Comparison of ENCODE assay signal across 1 cellular context in the genomic region with DNA sequence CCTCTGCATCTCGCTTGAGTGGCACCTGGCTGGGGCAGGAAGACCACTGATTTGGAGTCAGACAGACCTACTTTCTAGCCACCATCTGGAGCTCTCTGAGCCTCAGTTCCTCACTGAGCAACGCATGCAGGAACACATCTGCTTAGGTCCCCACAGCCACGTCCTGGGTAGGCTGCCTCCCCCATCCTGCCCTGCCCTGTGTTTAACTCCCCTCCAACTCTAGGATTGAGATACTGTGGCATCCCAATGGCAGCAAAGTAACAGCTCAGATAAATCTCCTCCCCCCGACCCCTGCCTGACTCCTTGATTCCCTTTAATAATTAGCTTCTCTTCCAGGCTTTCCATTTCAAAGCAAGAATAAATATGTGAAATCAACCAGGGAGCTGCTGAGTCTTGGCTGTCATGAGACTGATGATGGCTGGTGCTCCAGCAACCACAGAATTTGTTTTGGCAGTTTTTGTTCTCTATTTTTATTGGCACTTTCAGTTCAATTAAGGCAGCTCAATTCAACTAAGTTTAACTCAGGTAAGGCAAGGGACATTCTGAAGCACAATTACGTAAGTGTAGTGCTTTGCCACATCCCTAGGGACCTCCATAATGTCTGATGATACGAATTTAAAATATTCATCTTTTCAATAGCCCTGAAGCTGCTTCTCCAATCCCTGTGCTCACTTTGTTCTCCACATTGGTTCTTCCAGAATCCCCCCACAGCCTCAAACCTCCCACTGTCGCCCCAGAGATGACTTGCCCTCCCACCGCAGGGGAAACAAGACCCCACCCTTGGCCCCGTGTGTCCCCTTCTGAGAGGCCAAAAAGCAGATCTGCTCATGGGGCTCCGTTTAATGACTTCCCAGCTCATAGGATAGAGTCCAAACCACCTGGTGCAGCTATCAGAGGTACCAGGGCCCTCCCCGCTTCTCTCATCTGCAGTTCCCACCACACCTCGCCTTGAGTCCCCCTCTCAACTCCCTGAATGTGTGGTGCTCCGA.
TF ChIP-seq lines count a peak whose summit lies in the region.

No MANE protein-coding gene starts in this region.

TF ChIP-seq in GM12878, 131 proteins besides CTCF, POLR2A, EP300 and RAD21 (continued from another document and continues in another):
- TF ChIP-seq, protein P1, sequence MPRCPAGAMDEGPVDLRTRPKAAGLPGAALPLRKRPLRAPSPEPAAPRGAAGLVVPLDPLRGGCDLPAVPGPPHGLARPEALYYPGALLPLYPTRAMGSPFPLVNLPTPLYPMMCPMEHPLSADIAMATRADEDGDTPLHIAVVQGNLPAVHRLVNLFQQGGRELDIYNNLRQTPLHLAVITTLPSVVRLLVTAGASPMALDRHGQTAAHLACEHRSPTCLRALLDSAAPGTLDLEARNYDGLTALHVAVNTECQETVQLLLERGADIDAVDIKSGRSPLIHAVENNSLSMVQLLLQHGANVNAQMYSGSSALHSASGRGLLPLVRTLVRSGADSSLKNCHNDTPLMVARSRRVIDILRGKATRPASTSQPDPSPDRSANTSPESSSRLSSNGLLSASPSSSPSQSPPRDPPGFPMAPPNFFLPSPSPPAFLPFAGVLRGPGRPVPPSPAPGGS (IDR thresholded peaks at IDR 0.05; ENCODE audit: borderline replicate concordance, insufficient read depth, low read depth, low read length, poor library complexity, severe bottlenecking): no peak
- TF ChIP-seq, protein P2, sequence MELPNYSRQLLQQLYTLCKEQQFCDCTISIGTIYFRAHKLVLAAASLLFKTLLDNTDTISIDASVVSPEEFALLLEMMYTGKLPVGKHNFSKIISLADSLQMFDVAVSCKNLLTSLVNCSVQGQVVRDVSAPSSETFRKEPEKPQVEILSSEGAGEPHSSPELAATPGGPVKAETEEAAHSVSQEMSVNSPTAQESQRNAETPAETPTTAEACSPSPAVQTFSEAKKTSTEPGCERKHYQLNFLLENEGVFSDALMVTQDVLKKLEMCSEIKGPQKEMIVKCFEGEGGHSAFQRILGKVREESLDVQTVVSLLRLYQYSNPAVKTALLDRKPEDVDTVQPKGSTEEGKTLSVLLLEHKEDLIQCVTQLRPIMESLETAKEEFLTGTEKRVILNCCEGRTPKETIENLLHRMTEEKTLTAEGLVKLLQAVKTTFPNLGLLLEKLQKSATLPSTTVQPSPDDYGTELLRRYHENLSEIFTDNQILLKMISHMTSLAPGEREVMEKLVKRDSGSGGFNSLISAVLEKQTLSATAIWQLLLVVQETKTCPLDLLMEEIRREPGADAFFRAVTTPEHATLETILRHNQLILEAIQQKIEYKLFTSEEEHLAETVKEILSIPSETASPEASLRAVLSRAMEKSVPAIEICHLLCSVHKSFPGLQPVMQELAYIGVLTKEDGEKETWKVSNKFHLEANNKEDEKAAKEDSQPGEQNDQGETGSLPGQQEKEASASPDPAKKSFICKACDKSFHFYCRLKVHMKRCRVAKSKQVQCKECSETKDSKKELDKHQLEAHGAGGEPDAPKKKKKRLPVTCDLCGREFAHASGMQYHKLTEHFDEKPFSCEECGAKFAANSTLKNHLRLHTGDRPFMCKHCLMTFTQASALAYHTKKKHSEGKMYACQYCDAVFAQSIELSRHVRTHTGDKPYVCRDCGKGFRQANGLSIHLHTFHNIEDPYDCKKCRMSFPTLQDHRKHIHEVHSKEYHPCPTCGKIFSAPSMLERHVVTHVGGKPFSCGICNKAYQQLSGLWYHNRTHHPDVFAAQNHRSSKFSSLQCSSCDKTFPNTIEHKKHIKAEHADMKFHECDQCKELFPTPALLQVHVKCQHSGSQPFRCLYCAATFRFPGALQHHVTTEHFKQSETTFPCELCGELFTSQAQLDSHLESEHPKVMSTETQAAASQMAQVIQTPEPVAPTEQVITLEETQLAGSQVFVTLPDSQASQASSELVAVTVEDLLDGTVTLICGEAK (IDR thresholded peaks at IDR 0.05; ENCODE audit: borderline replicate concordance): 0 out of 2 replicates have a peak, but pooled peaks have one; percentile 31
- TF ChIP-seq TARDBP (IDR thresholded peaks at IDR 0.05; ENCODE audit: borderline replicate concordance) (no peak), FOXM1 (IDR thresholded peaks at IDR 0.05; ENCODE audit: low read depth, low read length) (peak; percentile 81; the same call in 1 of the 2 replicates), SIX5 (IDR thresholded peaks at IDR 0.05; ENCODE audit: low read depth, low read length, severe bottlenecking) (no peak), RFX5 (IDR thresholded peaks at IDR 0.05; ENCODE audit: low read depth, low read length) (no peak), IRF3 (IDR thresholded peaks at IDR 0.05) (no peak), IKZF2 (IDR thresholded peaks at IDR 0.05) (peak; percentile 87 to 92), HDGF (IDR thresholded peaks at IDR 0.05) (peak; percentile 75), ZNF687 (IDR thresholded peaks at IDR 0.05) (no peak; the same call in none of the 2 replicates), TBL1XR1 (IDR thresholded peaks at IDR 0.05; ENCODE audit: low read depth, low read length) (peak; percentile 69; the same call in 1 of the 2 replicates), RELB (IDR thresholded peaks at IDR 0.05; ENCODE audit: low read depth) (peak; percentile 93), TCF12 (IDR thresholded peaks at IDR 0.05; ENCODE audit: low read depth, low read length) (peak; percentile 81), SIN3A (IDR thresholded peaks at IDR 0.05; ENCODE audit: low read depth, low read length) (no peak), LARP7 (IDR thresholded peaks at IDR 0.05) (peak; percentile 46), STAT3 (IDR thresholded peaks at IDR 0.05; ENCODE audit: low read depth, low read length) (no peak; the same call in 1 of the 2 replicates), HCFC1 (IDR thresholded peaks at IDR 0.05; ENCODE audit: low read length) (no peak), SUZ12 (IDR thresholded peaks at IDR 0.05; ENCODE audit: unreplicated experiment) (no peak), TCF3 (IDR thresholded peaks at IDR 0.05; ENCODE audit: borderline replicate concordance, insufficient read depth, low read depth, low read length) (0 out of 2 replicates have a peak, but pooled peaks have one; percentile 57), WRNIP1 (IDR thresholded peaks at IDR 0.05; ENCODE audit: borderline replicate concordance, low read depth, low read length) (no peak), NFXL1 (IDR thresholded peaks at IDR 0.05; ENCODE audit: borderline replicate concordance) (no peak), NR2C2 (IDR thresholded peaks at IDR 0.05; ENCODE audit: borderline replicate concordance, control insufficient read depth, insufficient read length, low read depth) (no peak)
- TF ChIP-seq, protein P3, sequence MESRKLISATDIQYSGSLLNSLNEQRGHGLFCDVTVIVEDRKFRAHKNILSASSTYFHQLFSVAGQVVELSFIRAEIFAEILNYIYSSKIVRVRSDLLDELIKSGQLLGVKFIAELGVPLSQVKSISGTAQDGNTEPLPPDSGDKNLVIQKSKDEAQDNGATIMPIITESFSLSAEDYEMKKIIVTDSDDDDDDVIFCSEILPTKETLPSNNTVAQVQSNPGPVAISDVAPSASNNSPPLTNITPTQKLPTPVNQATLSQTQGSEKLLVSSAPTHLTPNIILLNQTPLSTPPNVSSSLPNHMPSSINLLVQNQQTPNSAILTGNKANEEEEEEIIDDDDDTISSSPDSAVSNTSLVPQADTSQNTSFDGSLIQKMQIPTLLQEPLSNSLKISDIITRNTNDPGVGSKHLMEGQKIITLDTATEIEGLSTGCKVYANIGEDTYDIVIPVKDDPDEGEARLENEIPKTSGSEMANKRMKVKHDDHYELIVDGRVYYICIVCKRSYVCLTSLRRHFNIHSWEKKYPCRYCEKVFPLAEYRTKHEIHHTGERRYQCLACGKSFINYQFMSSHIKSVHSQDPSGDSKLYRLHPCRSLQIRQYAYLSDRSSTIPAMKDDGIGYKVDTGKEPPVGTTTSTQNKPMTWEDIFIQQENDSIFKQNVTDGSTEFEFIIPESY (IDR thresholded peaks at IDR 0.05): no peak
- TF ChIP-seq, protein P4, sequence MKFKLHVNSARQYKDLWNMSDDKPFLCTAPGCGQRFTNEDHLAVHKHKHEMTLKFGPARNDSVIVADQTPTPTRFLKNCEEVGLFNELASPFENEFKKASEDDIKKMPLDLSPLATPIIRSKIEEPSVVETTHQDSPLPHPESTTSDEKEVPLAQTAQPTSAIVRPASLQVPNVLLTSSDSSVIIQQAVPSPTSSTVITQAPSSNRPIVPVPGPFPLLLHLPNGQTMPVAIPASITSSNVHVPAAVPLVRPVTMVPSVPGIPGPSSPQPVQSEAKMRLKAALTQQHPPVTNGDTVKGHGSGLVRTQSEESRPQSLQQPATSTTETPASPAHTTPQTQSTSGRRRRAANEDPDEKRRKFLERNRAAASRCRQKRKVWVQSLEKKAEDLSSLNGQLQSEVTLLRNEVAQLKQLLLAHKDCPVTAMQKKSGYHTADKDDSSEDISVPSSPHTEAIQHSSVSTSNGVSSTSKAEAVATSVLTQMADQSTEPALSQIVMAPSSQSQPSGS (IDR thresholded peaks at IDR 0.05; ENCODE audit: low read length): peak; percentile 81
- TF ChIP-seq, protein P5, sequence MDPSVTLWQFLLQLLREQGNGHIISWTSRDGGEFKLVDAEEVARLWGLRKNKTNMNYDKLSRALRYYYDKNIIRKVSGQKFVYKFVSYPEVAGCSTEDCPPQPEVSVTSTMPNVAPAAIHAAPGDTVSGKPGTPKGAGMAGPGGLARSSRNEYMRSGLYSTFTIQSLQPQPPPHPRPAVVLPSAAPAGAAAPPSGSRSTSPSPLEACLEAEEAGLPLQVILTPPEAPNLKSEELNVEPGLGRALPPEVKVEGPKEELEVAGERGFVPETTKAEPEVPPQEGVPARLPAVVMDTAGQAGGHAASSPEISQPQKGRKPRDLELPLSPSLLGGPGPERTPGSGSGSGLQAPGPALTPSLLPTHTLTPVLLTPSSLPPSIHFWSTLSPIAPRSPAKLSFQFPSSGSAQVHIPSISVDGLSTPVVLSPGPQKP (IDR thresholded peaks at IDR 0.05; ENCODE audit: low read depth, low read length): no peak
- TF ChIP-seq, protein P6, sequence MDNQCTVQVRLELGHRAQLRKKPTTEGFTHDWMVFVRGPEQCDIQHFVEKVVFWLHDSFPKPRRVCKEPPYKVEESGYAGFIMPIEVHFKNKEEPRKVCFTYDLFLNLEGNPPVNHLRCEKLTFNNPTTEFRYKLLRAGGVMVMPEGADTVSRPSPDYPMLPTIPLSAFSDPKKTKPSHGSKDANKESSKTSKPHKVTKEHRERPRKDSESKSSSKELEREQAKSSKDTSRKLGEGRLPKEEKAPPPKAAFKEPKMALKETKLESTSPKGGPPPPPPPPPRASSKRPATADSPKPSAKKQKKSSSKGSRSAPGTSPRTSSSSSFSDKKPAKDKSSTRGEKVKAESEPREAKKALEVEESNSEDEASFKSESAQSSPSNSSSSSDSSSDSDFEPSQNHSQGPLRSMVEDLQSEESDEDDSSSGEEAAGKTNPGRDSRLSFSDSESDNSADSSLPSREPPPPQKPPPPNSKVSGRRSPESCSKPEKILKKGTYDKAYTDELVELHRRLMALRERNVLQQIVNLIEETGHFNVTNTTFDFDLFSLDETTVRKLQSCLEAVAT (IDR thresholded peaks at IDR 0.05): no peak; the same call in 1 of the 2 replicates
- TF ChIP-seq, protein P7, sequence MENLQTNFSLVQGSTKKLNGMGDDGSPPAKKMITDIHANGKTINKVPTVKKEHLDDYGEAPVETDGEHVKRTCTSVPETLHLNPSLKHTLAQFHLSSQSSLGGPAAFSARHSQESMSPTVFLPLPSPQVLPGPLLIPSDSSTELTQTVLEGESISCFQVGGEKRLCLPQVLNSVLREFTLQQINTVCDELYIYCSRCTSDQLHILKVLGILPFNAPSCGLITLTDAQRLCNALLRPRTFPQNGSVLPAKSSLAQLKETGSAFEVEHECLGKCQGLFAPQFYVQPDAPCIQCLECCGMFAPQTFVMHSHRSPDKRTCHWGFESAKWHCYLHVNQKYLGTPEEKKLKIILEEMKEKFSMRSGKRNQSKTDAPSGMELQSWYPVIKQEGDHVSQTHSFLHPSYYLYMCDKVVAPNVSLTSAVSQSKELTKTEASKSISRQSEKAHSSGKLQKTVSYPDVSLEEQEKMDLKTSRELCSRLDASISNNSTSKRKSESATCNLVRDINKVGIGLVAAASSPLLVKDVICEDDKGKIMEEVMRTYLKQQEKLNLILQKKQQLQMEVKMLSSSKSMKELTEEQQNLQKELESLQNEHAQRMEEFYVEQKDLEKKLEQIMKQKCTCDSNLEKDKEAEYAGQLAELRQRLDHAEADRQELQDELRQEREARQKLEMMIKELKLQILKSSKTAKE (IDR thresholded peaks at IDR 0.05; ENCODE audit: low read depth, poor library complexity, severe bottlenecking): peak; percentile 79
